18 cellular contexts compared by ENCODE assay signal in the genomic region with DNA sequence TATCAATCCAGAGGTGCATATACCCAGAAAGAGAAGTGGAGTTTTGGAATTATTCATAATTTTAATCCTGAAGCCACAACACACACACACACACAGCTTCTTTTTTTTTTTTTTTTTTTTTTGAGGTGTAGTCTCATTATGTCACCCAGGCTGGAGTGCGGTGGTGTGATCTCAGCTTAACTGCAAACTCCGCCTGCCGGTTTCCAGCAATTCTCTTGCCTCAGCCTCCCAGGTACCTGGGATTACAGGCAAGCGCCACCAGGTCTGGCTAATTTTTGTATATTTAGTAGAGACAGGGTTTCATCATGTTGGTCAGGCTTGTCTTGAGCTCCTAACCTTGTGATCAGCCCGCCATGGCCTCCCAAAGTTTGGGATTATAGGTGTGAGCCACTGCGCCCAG.
"Had no signal": no experiment of that assay in that cellular context is flagged by ENCODE, and none has a peak within 500 bp of the region (broad histone marks: within the 10 kb centered on the region; RNA-seq: fewer than 3 reads in every experiment).

No MANE protein-coding gene starts in this region.

- H3K36me3 ChIP-seq: cardiac muscle cell, heart left ventricle, right lobe of liver, tibial nerve had no signal

- H3K9me3 Mint-ChIP-seq: activated B cell treated with CpG ODN at 0.5 μM for 24 hours; activated CD4-positive, alpha-beta memory T cell treated with anti-CD3 and anti-CD28 coated beads, Interleukin-2, amount 10 ng/mL, durations not matched to agents 7 days and 5 days; activated naive CD4-positive, alpha-beta T cell treated with anti-CD3 and anti-CD28 coated beads for 36 hours; activated T-cell treated with anti-CD3 and anti-CD28 coated beads, Interleukin-2, amount 50 U/mL, for 72 hours; memory B cell; stimulated activated naive CD8-positive, alpha-beta T cell treated with anti-CD3 and anti-CD28 coated beads, Interleukin-15, amount 100 ng/mL, for 72 hours had no signal

- H3K27me3 ChIP-seq: cardiac muscle cell, heart left ventricle, right lobe of liver, tibial nerve had no signal

- ATAC-seq: activated CD4-positive, alpha-beta T cell treated with anti-CD3 and anti-CD28 coated beads for 36 hours; activated T-cell treated with anti-CD3 and anti-CD28 coated beads, Interleukin-2, amount 50 U/mL, for 72 hours; heart left ventricle; left colon; mucosa of descending colon; right lobe of liver; stimulated activated naive CD8-positive, alpha-beta T cell treated with anti-CD3 and anti-CD28 coated beads, Interleukin-15, amount 100 ng/mL, for 72 hours had no signal

- H3K9me3 ChIP-seq: heart left ventricle, mucosa of descending colon, right lobe of liver, tibial nerve had no signal

- DNase-seq: activated B cell treated with CpG ODN at 0.5 μM for 24 hours; activated CD4-positive, alpha-beta memory T cell treated with anti-CD3 and anti-CD28 coated beads, Interleukin-2, amount 10 ng/mL, durations not matched to agents 7 days and 5 days; activated CD4-positive, alpha-beta T cell treated with anti-CD3 and anti-CD28 coated beads for 36 hours; activated effector memory CD4-positive, alpha-beta T cell treated with Interleukin-2 at 50 U/mL for 16 hours; activated naive CD4-positive, alpha-beta T cell treated with anti-CD3 and anti-CD28 coated beads for 36 hours; activated T-cell treated with anti-CD3 and anti-CD28 coated beads, Interleukin-2, amount 50 U/mL, for 72 hours; cortex of kidney; heart left ventricle; left colon; mucosa of descending colon; posterior cingulate gyrus; right lobe of liver; stimulated activated CD4-positive, alpha-beta T cell treated with anti-CD3 and anti-CD28 coated beads, Interleukin-1b, Interleukin-23, amount 100 ng/mL, for 48 hours; stimulated activated naive CD8-positive, alpha-beta T cell treated with anti-CD3 and anti-CD28 coated beads, Interleukin-15, amount 100 ng/mL, for 72 hours had no signal

- H3K4me3 ChIP-seq: cardiac muscle cell, heart left ventricle, mucosa of descending colon, right lobe of liver, skin epidermis, tibial nerve had no signal

- H3K27ac Mint-ChIP-seq: activated B cell treated with CpG ODN at 0.5 μM for 24 hours; activated CD4-positive, alpha-beta memory T cell treated with anti-CD3 and anti-CD28 coated beads, Interleukin-2, amount 10 ng/mL, durations not matched to agents 7 days and 5 days; activated CD4-positive, alpha-beta T cell treated with anti-CD3 and anti-CD28 coated beads for 36 hours; activated naive CD4-positive, alpha-beta T cell treated with anti-CD3 and anti-CD28 coated beads for 36 hours; activated T-cell treated with anti-CD3 and anti-CD28 coated beads, Interleukin-2, amount 50 U/mL, for 72 hours; memory B cell; stimulated activated naive CD8-positive, alpha-beta T cell treated with anti-CD3 and anti-CD28 coated beads, Interleukin-15, amount 100 ng/mL, for 72 hours had no signal

- H3K4me3 Mint-ChIP-seq: activated B cell treated with CpG ODN at 0.5 μM for 24 hours; activated CD4-positive, alpha-beta memory T cell treated with anti-CD3 and anti-CD28 coated beads, Interleukin-2, amount 10 ng/mL, durations not matched to agents 7 days and 5 days; activated CD4-positive, alpha-beta T cell treated with anti-CD3 and anti-CD28 coated beads for 36 hours; activated naive CD4-positive, alpha-beta T cell treated with anti-CD3 and anti-CD28 coated beads for 36 hours; activated T-cell treated with anti-CD3 and anti-CD28 coated beads, Interleukin-2, amount 50 U/mL, for 72 hours; memory B cell; stimulated activated naive CD8-positive, alpha-beta T cell treated with anti-CD3 and anti-CD28 coated beads, Interleukin-15, amount 100 ng/mL, for 72 hours had no signal

- H3K36me3 Mint-ChIP-seq: memory B cell had no signal

- H3K27me3 Mint-ChIP-seq: activated B cell treated with CpG ODN at 0.5 μM for 24 hours; activated CD4-positive, alpha-beta T cell treated with anti-CD3 and anti-CD28 coated beads for 36 hours; stimulated activated naive CD8-positive, alpha-beta T cell treated with anti-CD3 and anti-CD28 coated beads, Interleukin-15, amount 100 ng/mL, for 72 hours had no signal

- H3K27ac ChIP-seq: heart left ventricle, right lobe of liver, skin epidermis, tibial nerve had no signal
